8 cellular contexts compared by ENCODE assay signal in the genomic region with DNA sequence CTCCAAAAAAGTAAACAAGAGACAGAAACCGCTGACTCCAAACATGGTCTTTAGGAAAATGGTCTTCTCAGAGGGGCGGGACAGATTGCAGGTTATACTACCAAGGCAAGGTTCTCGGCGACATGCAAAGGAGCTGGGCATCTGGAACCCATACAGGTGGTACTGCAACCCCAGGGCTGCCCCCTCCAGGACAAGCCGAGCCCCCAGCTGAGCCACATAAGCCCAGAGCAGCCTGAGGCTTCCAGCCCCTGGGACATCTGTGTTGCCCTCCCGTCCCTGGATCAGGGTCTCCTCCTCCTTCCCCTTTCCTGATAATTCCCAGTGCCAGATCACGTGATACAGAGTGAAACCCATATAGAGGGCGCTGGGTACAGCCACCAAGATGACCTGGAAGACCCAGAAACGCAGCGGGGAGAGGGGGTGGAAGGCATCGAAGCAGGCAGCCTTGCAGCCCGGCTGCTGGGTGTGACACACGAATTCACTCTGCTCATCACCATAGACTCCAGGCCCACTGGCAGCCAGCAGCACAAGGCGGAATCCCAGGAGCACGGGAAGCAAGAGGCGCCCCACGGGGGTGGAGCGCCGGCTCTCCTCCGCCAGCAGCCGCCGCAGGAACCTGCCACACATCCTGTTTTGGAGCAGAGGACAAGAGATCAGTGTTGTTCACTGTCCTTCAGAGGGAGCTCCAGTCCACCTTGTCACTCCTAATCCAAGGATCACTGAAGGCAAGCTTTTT. TPM values are rescaled to one million over a fixed set of nuclear protein-coding genes. Genes with fewer than 3 reads are reported as not detected.
A peak's percentile ranks its signal among the peaks of the same experiment; 100 is the strongest.
DNase-seq lines count a peak whose midpoint lies in the region; ATAC-seq lines count a peak whose summit lies in the region.

A gene with protein sequence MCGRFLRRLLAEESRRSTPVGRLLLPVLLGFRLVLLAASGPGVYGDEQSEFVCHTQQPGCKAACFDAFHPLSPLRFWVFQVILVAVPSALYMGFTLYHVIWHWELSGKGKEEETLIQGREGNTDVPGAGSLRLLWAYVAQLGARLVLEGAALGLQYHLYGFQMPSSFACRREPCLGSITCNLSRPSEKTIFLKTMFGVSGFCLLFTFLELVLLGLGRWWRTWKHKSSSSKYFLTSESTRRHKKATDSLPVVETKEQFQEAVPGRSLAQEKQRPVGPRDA (minus strand): TSS at position 627 of the 736 bp plus-strand sequence. CDS start 0 bp downstream, at position 627.

- DNase-seq in EH (ENCODE audit: low read depth) (peak; percentile 71), MG63 (peak; percentile 32), SJCRH30 (peak; percentile 47 to 65), astrocyte of the hippocampus (ENCODE audit: low read depth, low spot score) (peak; percentile 54), hepatic stellate cell (ENCODE audit: low spot score) (peak; percentile 63), renal cortical epithelial cell (ENCODE audit: low read depth) (peak; percentile 54), NCI-H187 treated with DMSO at 0.1 percent for 48 hours (lab: John Stamatoyannopoulos, UW) (no peak)

- H3K36me3 ChIP-seq in MG63 (no peaks in the 10 kb centered on the region), SJCRH30 (no peaks in the 10 kb centered on the region)

- H3K27ac ChIP-seq in SJCRH30 = no peak within 1 kb of the TSS

- H3K27me3 ChIP-seq in MG63 (peaks cover 4% of the 10 kb centered on the region), SJCRH30 (peaks cover 21% of the 10 kb centered on the region)

- H3K4me1 ChIP-seq in SJCRH30 = no peaks in the 10 kb centered on the region

- H3K4me3 ChIP-seq in MG63 (no peak within 1 kb of the TSS), SJCRH30 (peak within 1 kb of the TSS; percentile 50)

- H3K9me3 ChIP-seq in MG63 (no peaks in the 10 kb centered on the region), SJCRH30 (replicated peaks) (no peaks in the 10 kb centered on the region)

- no peak for ATAC-seq in HG03095 (IDR thresholded peaks at IDR 0.05; ENCODE audit: unreplicated experiment)

RNA-seq across cellular contexts. Expression of the gene that starts here (rescaled TPM):
- total RNA-seq in MG63 (2014; rRNA removed; shearing (Covaris generic); ENCODE audit: low replicate concordance) = not detected in 2 replicates
- total RNA-seq in SJCRH30 (2014; rRNA removed; shearing (Covaris generic)) = not detected in 2 replicates
- not detected in 2 replicates for total RNA-seq in renal cortical epithelial cell

Comparison
In these comparisons a context has a peak if more than half of its experiments do, and no peak if none do; other contexts are left out.
1. Peak in DNase-seq in MG63; RNA of the gene not detected or under 1 TPM.
2. Peak in DNase-seq and H3K4me3 ChIP-seq in SJCRH30; RNA of the gene not detected or under 1 TPM.
3. Peak in DNase-seq in renal cortical epithelial cell; RNA of the gene not detected or under 1 TPM.